In the genomic region with DNA sequence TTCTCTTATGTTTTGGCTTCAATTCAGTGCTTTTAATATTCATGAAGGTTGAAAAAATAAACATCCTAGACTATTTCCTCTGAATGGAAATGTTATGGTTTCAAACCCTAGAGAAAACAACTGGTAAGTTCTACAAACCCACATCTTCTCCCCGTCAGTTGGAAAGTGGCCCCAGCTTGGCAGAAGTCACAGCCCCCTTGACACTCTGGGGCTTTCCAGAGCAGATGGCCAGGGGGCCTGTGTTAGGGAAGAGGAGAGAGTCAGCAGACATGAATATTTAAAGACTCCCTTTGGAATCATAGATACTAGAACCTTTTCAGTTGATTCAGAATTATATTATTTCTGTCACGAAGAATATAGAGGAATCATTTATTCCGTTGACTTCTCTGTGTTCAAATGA, we compare ENCODE assay signal across 35 cellular contexts.
DNase-seq lines count a peak whose midpoint lies in the region; ATAC-seq lines count a peak whose summit lies in the region.
"Had no signal": no experiment of that assay in that cellular context is flagged by ENCODE, and none has a peak within 500 bp of the region (broad histone marks: within the 10 kb centered on the region; RNA-seq: fewer than 3 reads in every experiment).

No MANE protein-coding gene starts in this region.

- CTCF ChIA-PET in activated CD4-positive, alpha-beta T cell treated with anti-CD3 and anti-CD28 coated beads for 36 hours (lab: Charles Lee) = interaction anchor here (1.1 kb wide), 1 partner anchor 196 kb away, joined by 3 read pairs; no protein-coding TSS in a partner anchor

- no peaks in the 10 kb centered on the region for H3K4me1 Mint-ChIP-seq in activated CD4-positive, alpha-beta T cell treated with anti-CD3 and anti-CD28 coated beads for 36 hours
- H3K4me1 Mint-ChIP-seq: stimulated activated memory B cell treated with anti-CD40 and anti-IgM and Interleukin-4, amounts not matched to agents 10 μg/mL and 1 μg/mL and 100 μg/mL, for 72 hours had no signal

- no peak overlapping the region for H3K4me3 ChIP-seq in adipocyte (ENCODE audit: low read length)
- H3K4me3 ChIP-seq: A549, ascending aorta, esophagus muscularis mucosa, gastroesophageal sphincter, hepatocyte, mucosa of descending colon, ovary, skin epidermis, transverse colon had no signal

- H3K36me3 Mint-ChIP-seq in activated CD4-positive, alpha-beta T cell treated with anti-CD3 and anti-CD28 coated beads for 36 hours (ENCODE audit: low read depth) = no peaks in the 10 kb centered on the region
- H3K36me3 Mint-ChIP-seq: activated naive CD8-positive, alpha-beta T cell; CD8-positive, alpha-beta T cell; natural killer cell treated with Interleukin-12 subunit alpha and Interleukin-12 subunit beta and Interleukin-15 and Interleukin-18, amount 100 ng/mL, for 72 hours; stimulated activated memory B cell treated with anti-CD40 and anti-IgM and Interleukin-4, amounts not matched to agents 10 μg/mL and 1 μg/mL and 100 μg/mL, for 72 hours had no signal

- H3K9ac ChIP-seq in adipocyte (ENCODE audit: low read length) = no peak overlapping the region
- H3K9ac ChIP-seq: KMS-11 had no signal

- no peak for ATAC-seq in activated CD4-positive, alpha-beta T cell treated with anti-CD3 and anti-CD28 coated beads for 36 hours
- ATAC-seq: A549; CD8-positive, alpha-beta T cell; gastroesophageal sphincter; mucosa of descending colon; natural killer cell treated with Interleukin-12 subunit alpha and Interleukin-12 subunit beta and Interleukin-15 and Interleukin-18, amount 100 ng/mL, for 72 hours; Panc1; stimulated activated memory B cell treated with anti-CD40 and anti-IgM and Interleukin-4, amounts not matched to agents 10 μg/mL and 1 μg/mL and 100 μg/mL, for 72 hours had no signal

- POLR2A ChIA-PET in activated CD4-positive, alpha-beta T cell treated with anti-CD3 and anti-CD28 coated beads for 36 hours (lab: Charles Lee) = no interaction called here

- H3K4me3 Mint-ChIP-seq in activated CD4-positive, alpha-beta T cell treated with anti-CD3 and anti-CD28 coated beads for 36 hours = no peak overlapping the region
- H3K4me3 Mint-ChIP-seq: activated naive CD8-positive, alpha-beta T cell; CD8-positive, alpha-beta T cell; natural killer cell treated with Interleukin-12 subunit alpha and Interleukin-12 subunit beta and Interleukin-15 and Interleukin-18, amount 100 ng/mL, for 72 hours; stimulated activated memory B cell treated with anti-CD40 and anti-IgM and Interleukin-4, amounts not matched to agents 10 μg/mL and 1 μg/mL and 100 μg/mL, for 72 hours had no signal

- peaks cover 2% of the 10 kb centered on the region for H3K27me3 Mint-ChIP-seq in activated CD4-positive, alpha-beta T cell treated with anti-CD3 and anti-CD28 coated beads for 36 hours
- H3K27me3 Mint-ChIP-seq: activated naive CD8-positive, alpha-beta T cell had no signal

- intact Hi-C loops in activated CD4-positive, alpha-beta T cell treated with anti-CD3 and anti-CD28 coated beads for 36 hours (cut with DNase I, micrococcal nuclease) = no loop called here
- intact Hi-C loops in posterior vena cava (cut with DNase I) = no loop called here

- DNase-seq in DMS 273 (lab: John Stamatoyannopoulos, UW; ENCODE audit: unreplicated experiment) (peak; percentile 75), NCI-H1694 treated with DMSO at 0.1 percent for 48 hours (lab: John Stamatoyannopoulos, UW) (peak; percentile 70), adipocyte (ENCODE audit: low read depth) (peak; percentile 21), fibroblast of the conjunctiva (ENCODE audit: low read depth) (peak; percentile 17), NCI-H187 treated with DMSO at 0.1 percent for 48 hours (lab: John Stamatoyannopoulos, UW) (no peak), AG08396 (ENCODE audit: low spot score) (no peak), posterior vena cava (ENCODE audit: low spot score) (no peak)
- no peak for DNase-seq in activated CD4-positive, alpha-beta T cell treated with anti-CD3 and anti-CD28 coated beads for 36 hours
- DNase-seq: activated CD4-positive, alpha-beta T cell treated with anti-CD3 and anti-CD28 coated beads for 48 hours; activated effector memory CD4-positive, alpha-beta T cell treated with Interleukin-2 at 50 U/mL for 16 hours; activated T-cell treated with anti-CD3 and anti-CD28 coated beads, Interleukin-2, amount 50 U/mL, for 1 hour; AML-193; CD8-positive, alpha-beta T cell; dermis blood vessel endothelial cell; HCEC 1CT; mucosa of descending colon; NCI-H1417 treated with DMSO at 0.1 percent for 48 hours; NCI-H2107; NCI-H510A; ovary; Right ventricle myocardium superior; SW 1271; T-helper 9 cell; transverse colon had no signal

- H3K36me3 ChIP-seq in adipocyte (ENCODE audit: control insufficient read depth, insufficient read depth, low read length, severe bottlenecking) = no peaks in the 10 kb centered on the region
- H3K36me3 ChIP-seq: ascending aorta, esophagus muscularis mucosa, gastroesophageal sphincter, ovary, transverse colon had no signal

- no peak overlapping the region for H3K27ac Mint-ChIP-seq in activated CD4-positive, alpha-beta T cell treated with anti-CD3 and anti-CD28 coated beads for 36 hours
- H3K27ac Mint-ChIP-seq: activated naive CD8-positive, alpha-beta T cell; CD8-positive, alpha-beta T cell; natural killer cell treated with Interleukin-12 subunit alpha and Interleukin-12 subunit beta and Interleukin-15 and Interleukin-18, amount 100 ng/mL, for 72 hours; stimulated activated memory B cell treated with anti-CD40 and anti-IgM and Interleukin-4, amounts not matched to agents 10 μg/mL and 1 μg/mL and 100 μg/mL, for 72 hours had no signal

- H3K9me3 Mint-ChIP-seq in activated CD4-positive, alpha-beta T cell treated with anti-CD3 and anti-CD28 coated beads for 36 hours (ENCODE audit: low read depth) = no peaks in the 10 kb centered on the region
- H3K9me3 Mint-ChIP-seq: CD8-positive, alpha-beta T cell; natural killer cell treated with Interleukin-12 subunit alpha and Interleukin-12 subunit beta and Interleukin-15 and Interleukin-18, amount 100 ng/mL, for 72 hours had no signal

- H3K9me3 ChIP-seq in adipocyte (ENCODE audit: control insufficient read depth, low read length) = no peaks in the 10 kb centered on the region
- H3K9me3 ChIP-seq: A549, ascending aorta, esophagus muscularis mucosa, gastroesophageal sphincter, mucosa of descending colon, ovary, transverse colon had no signal

- H3K4me1 ChIP-seq in adipocyte (ENCODE audit: control insufficient read depth, insufficient read depth, low read length) = no peaks in the 10 kb centered on the region
- H3K4me1 ChIP-seq: A549, ascending aorta, gastroesophageal sphincter, transverse colon had no signal

- peaks cover 26% of the 10 kb centered on the region for H3K27me3 ChIP-seq in adipocyte (replicated peaks; ENCODE audit: control insufficient read depth, insufficient read depth, low read length)
- H3K27me3 ChIP-seq: ascending aorta, ovary, transverse colon had no signal

Comparison
In these comparisons a context has a peak if more than half of its experiments do, and no peak if none do; other contexts are left out.
1. DNase-seq: peak in DMS 273 (single experiment), NCI-H1694 treated with DMSO at 0.1 percent for 48 hours (single experiment), adipocyte (single experiment) and fibroblast of the conjunctiva (single experiment); none in activated CD4-positive, alpha-beta T cell treated with anti-CD3 and anti-CD28 coated beads for 36 hours (single experiment), NCI-H187 treated with DMSO at 0.1 percent for 48 hours (single experiment), AG08396 (single experiment) and posterior vena cava (single experiment).